ENCODE assay signal across 7 cellular contexts in the genomic region with DNA sequence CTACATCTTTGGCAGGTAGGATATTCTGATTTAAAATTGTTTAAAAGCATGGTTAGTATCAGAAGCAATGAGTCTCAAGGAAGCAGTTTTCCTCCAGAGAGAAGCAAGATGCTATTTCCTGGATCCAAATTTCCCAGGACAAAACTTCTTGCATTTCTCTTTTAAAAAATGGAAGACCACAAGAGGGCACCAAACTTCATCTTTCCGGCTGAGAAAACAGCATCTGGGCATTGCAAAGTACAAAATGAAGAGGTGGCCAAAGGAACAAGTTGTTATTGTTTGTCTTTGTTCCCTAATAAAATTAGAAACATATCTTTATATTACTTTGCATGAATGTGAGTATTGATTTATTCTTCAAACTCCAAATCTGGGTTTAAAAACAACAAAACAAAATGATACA.
DNase-seq lines count a peak whose midpoint lies in the region; ATAC-seq, FAIRE-seq and TF ChIP-seq lines count a peak whose summit lies in the region.

No MANE protein-coding gene starts in this region.

- peak; percentile 83 for TF ChIP-seq RAD21 in Ishikawa (IDR thresholded peaks at IDR 0.05; ENCODE audit: low read depth)

- no peak for ATAC-seq in gastrocnemius medialis
- ATAC-seq in GM18519 (IDR thresholded peaks at IDR 0.05; ENCODE audit: low FRiP score, unreplicated experiment), result no peak

- TF ChIP-seq CTCF in left ventricle myocardium inferior (IDR thresholded peaks at IDR 0.05; ENCODE audit: borderline replicate concordance) (peak; percentile 73), gastrocnemius medialis (IDR thresholded peaks at IDR 0.05 in 4 of 5, conservative IDR thresholded peaks at IDR 0.05 in 1 of 5) (peak; percentile 27 to 58 (median 41))

- H3K27me3 ChIP-seq in left ventricle myocardium inferior (ENCODE audit: low read depth) (peaks cover 4% of the 10 kb centered on the region), gastrocnemius medialis (no peaks in the 10 kb centered on the region)

- H3K27ac ChIP-seq in left ventricle myocardium inferior (replicated peaks) (no peak overlapping the region), gastrocnemius medialis (no peak overlapping the region)

- H3K9me3 ChIP-seq in left ventricle myocardium inferior (replicated peaks) (no peaks in the 10 kb centered on the region), gastrocnemius medialis (no peaks in the 10 kb centered on the region)

- DNase-seq in ELF-1 (ENCODE audit: low read depth, low spot score) (peak; percentile 37), left ventricle myocardium inferior (no peak), gastrocnemius medialis (no peak), COR-L47 (lab: John Stamatoyannopoulos, UW) (no peak)

- FAIRE-seq in TTC549 (lab: Jason Lieb, UNC), result peak; percentile 73

- no peak for TF ChIP-seq POLR2A in gastrocnemius medialis (IDR thresholded peaks at IDR 0.05)

- H3K4me3 ChIP-seq in left ventricle myocardium inferior, result no peak overlapping the region
- H3K4me3 ChIP-seq in gastrocnemius medialis, result no peak overlapping the region

- no peaks in the 10 kb centered on the region for H3K36me3 ChIP-seq in left ventricle myocardium inferior
- no peaks in the 10 kb centered on the region for H3K36me3 ChIP-seq in gastrocnemius medialis

- intact Hi-C loops in left ventricle myocardium inferior (cut with micrococcal nuclease) (loop anchor here (5.0 kb wide), 2 partner anchors 59 to 229 kb away; partner anchors contain the start of gene LRCH1), gastrocnemius medialis (cut with DNase I; ENCODE audit: low total_unique reads) (loop anchor here (1.0 kb wide), 1 partner anchor 228 kb away; no protein-coding TSS in a partner anchor)

- in situ Hi-C loops in gastrocnemius medialis (cut with MboI; ENCODE audit: low sequenced_read_pairs in 4 of 4), result loop anchor here in 2 of 4 donors (5.0 to 10.0 kb wide), 2 partner anchors 229 to 232 kb away; no protein-coding TSS in a partner anchor

- TF ChIP-seq EP300 in Ishikawa (IDR thresholded peaks at IDR 0.05; ENCODE audit: borderline replicate concordance), result no peak

- peaks cover 4% of the 10 kb centered on the region for H3K4me1 ChIP-seq in left ventricle myocardium inferior
- no peaks in the 10 kb centered on the region for H3K4me1 ChIP-seq in gastrocnemius medialis

TF ChIP-seq in Ishikawa, 13 proteins besides CTCF, POLR2A, EP300 and RAD21:
- TF ChIP-seq CREB1 (IDR thresholded peaks at IDR 0.05; ENCODE audit: low read depth) (no peak), EGR1 (IDR thresholded peaks at IDR 0.05) (no peak), USF1 (IDR thresholded peaks at IDR 0.05) (no peak), TAF1 (IDR thresholded peaks at IDR 0.05; ENCODE audit: low read depth) (no peak), FOXM1 (IDR thresholded peaks at IDR 0.05; ENCODE audit: borderline replicate concordance, low read depth) (no peak), REST (IDR thresholded peaks at IDR 0.05; ENCODE audit: low read depth) (no peak), NFIC (IDR thresholded peaks at IDR 0.05) (no peak), ZBTB7A (IDR thresholded peaks at IDR 0.05; ENCODE audit: low read depth) (no peak), TEAD4 (IDR thresholded peaks at IDR 0.05) (no peak), TCF12 (IDR thresholded peaks at IDR 0.05; ENCODE audit: low read depth) (no peak), YY1 (IDR thresholded peaks at IDR 0.05; ENCODE audit: low read depth) (no peak), CEBPB (IDR thresholded peaks at IDR 0.05) (no peak)
- TF ChIP-seq, protein P1, sequence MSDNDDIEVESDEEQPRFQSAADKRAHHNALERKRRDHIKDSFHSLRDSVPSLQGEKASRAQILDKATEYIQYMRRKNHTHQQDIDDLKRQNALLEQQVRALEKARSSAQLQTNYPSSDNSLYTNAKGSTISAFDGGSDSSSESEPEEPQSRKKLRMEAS (IDR thresholded peaks at IDR 0.05), result no peak
